Comparison of ENCODE assay signal across 1 cellular context in the genomic region with DNA sequence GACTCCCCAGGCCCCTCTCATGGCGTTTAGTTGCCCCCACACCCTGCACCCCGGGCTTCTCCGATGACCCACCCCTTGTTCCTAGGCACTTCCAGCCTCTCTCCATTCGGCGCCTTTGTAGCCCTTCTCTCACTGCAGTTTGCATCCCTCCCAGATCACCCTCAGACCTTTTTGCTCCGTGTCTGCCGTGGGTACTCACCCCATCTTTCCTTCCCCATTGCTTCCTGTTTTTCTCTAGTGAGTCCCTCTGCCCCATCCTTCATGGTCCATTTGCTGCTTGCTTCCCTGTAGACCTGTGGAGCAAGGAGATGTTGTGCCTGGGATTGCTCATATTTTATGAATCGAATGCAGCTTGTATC.
TF ChIP-seq lines count a peak whose summit lies in the region.

No MANE protein-coding gene starts in this region.

TF ChIP-seq in HCT116, 20 proteins besides CTCF, POLR2A, EP300 and RAD21:
- no peak for TF ChIP-seq ELF1 (IDR thresholded peaks at IDR 0.05; ENCODE audit: borderline replicate concordance, low read depth)
- TF ChIP-seq ZFX (IDR thresholded peaks at IDR 0.05): 0 out of 2 replicates have a peak, but pooled peaks have one; percentile 18
- TF ChIP-seq, protein P1, sequence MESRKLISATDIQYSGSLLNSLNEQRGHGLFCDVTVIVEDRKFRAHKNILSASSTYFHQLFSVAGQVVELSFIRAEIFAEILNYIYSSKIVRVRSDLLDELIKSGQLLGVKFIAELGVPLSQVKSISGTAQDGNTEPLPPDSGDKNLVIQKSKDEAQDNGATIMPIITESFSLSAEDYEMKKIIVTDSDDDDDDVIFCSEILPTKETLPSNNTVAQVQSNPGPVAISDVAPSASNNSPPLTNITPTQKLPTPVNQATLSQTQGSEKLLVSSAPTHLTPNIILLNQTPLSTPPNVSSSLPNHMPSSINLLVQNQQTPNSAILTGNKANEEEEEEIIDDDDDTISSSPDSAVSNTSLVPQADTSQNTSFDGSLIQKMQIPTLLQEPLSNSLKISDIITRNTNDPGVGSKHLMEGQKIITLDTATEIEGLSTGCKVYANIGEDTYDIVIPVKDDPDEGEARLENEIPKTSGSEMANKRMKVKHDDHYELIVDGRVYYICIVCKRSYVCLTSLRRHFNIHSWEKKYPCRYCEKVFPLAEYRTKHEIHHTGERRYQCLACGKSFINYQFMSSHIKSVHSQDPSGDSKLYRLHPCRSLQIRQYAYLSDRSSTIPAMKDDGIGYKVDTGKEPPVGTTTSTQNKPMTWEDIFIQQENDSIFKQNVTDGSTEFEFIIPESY (IDR thresholded peaks at IDR 0.05; ENCODE audit: extremely low read depth, insufficient replicate concordance, low read length): no peak
- TF ChIP-seq POLR2AphosphoS5 (IDR thresholded peaks at IDR 0.05; ENCODE audit: low read depth, low read length): no peak
- no peak for TF ChIP-seq YY1 (IDR thresholded peaks at IDR 0.05; ENCODE audit: extremely low read depth, insufficient replicate concordance, low read depth, low read length)
